ENCODE assay signal across 13 cellular contexts in genomic region chr1:150999051-150999674, GRCh38. TPM values are rescaled to one million over a fixed set of nuclear protein-coding genes. Genes with fewer than 3 reads are reported as not detected.
A peak's percentile ranks its signal among the peaks of the same experiment; 100 is the strongest.
DNase-seq lines count a peak whose midpoint lies in the region; ATAC-seq and TF ChIP-seq lines count a peak whose summit lies in the region.
"Had no signal": no experiment of that assay in that cellular context is flagged by ENCODE, and none has a peak within 500 bp of the region (broad histone marks: within the 10 kb centered on the region; RNA-seq: fewer than 3 reads in every experiment).

No MANE protein-coding gene starts in this region.

- H2AFZ ChIP-seq in HCT116 (ENCODE audit: low read depth, low read length, poor library complexity, severe bottlenecking) = peak overlapping the region; percentile 38

- H3K9me2 ChIP-seq in HCT116 (ENCODE audit: insufficient read depth) = no peaks in the 10 kb centered on the region

- intact Hi-C loops in HCT116 (cut with micrococcal nuclease) = loop anchor here (5.0 kb wide), 3 partner anchors 372 to 742 kb away; partner anchors contain the start of genes CA14 and ENSA

- no peak for TF ChIP-seq RAD21 in HCT116 (IDR thresholded peaks at IDR 0.05; ENCODE audit: low read depth)

- H3K27me3 ChIP-seq in HCT116 (ENCODE audit: insufficient read depth, low read length) = no peaks in the 10 kb centered on the region

- DNase-seq in AG10803 (ENCODE audit: low read depth) = peak; percentile 40
- no peak for DNase-seq in HCT116 (ENCODE audit: low read depth, low spot score)
- peak; percentile 70 for DNase-seq in amniotic epithelial cell (ENCODE audit: low read depth)
- peak; percentile 98 for DNase-seq in myocyte (ENCODE audit: low read depth)
- no peak for DNase-seq in HEK293T (ENCODE audit: extremely low spot score)
- no peak for DNase-seq in DMS79 treated with DMSO at 0.1 percent for 48 hours (lab: John Stamatoyannopoulos, UW)
- no peak for DNase-seq in foreskin melanocyte
- DNase-seq: left cardiac atrium, NCI-H2029 had no signal

- peaks cover 7 to 40% of the 10 kb centered on the region in 2 experiments; a peak in 3 of 4 replicates for H3K4me1 ChIP-seq in HCT116 (ENCODE audit: control insufficient read depth in 1 of 2, insufficient read depth in 2 of 2, low read length in 2 of 2)

- H3K4me2 ChIP-seq in HCT116 (ENCODE audit: low read length) = peak overlapping the region; percentile 46

- H3K79me2 ChIP-seq in HCT116 (ENCODE audit: insufficient read depth, low read length) = no peaks in the 10 kb centered on the region

- CTCF ChIA-PET in HCT116 (lab: Charles Lee) = no interaction called here
- CTCF ChIA-PET in HEK293T (lab: Yijun Ruan, JAX) = no interaction called here

- no peaks in the 10 kb centered on the region for H3K36me3 ChIP-seq in HCT116 (ENCODE audit: control insufficient read depth in 1 of 2, insufficient read depth in 2 of 2, low read length in 2 of 2)

- ATAC-seq in HCT116 = peak; percentile 39; the same call in 1 of the 2 replicates
- ATAC-seq in GM18858 (IDR thresholded peaks at IDR 0.05; ENCODE audit: unreplicated experiment) = no peak
- ATAC-seq: left cardiac atrium, Right ventricle myocardium inferior had no signal

- BruUV-seq in HCT116 (replicated peaks; lab: Mats Ljungman, UMichigan) = no TSS peak

- no peak for TF ChIP-seq POLR2A in HCT116 (IDR thresholded peaks at IDR 0.05; ENCODE audit: borderline replicate concordance, extremely low read depth, insufficient read depth, insufficient read length)

- RAD21 ChIA-PET in HCT116 (lab: Charles Lee; ENCODE audit: low non-redundant PET in 1 of 2, low total read pairs in 2 of 2, uncharacterized antibody in 2 of 2, unreplicated experiment in 2 of 2) = no interaction called here

- no peaks in the 10 kb centered on the region for H4K20me1 ChIP-seq in HCT116 (ENCODE audit: insufficient read depth)

- H3K27ac ChIP-seq in HCT116 (ENCODE audit: low read depth, low read length) = no peak overlapping the region
- H3K27ac ChIP-seq: HL-60, thoracic aorta had no signal

- no peak for TF ChIP-seq CTCF in AG10803 (conservative IDR thresholded peaks at IDR 0.05; ENCODE audit: low read length)
- TF ChIP-seq CTCF in HCT116 (IDR thresholded peaks at IDR 0.05 in 2 of 3, conservative IDR thresholded peaks at IDR 0.05 in 1 of 3; ENCODE audit: borderline replicate concordance in 1 of 3, insufficient read depth in 1 of 3, low read depth in 2 of 3, low read length in 2 of 3) = no peak

- no peaks in the 10 kb centered on the region for H3K9me3 ChIP-seq in HCT116 (ENCODE audit: control insufficient read depth in 1 of 2, insufficient read depth in 1 of 2, low read depth in 1 of 2, low read length in 2 of 2)
- H3K9me3 ChIP-seq: thoracic aorta had no signal

- H3K9ac ChIP-seq in HCT116 (ENCODE audit: low read length) = no peak overlapping the region

- no peak overlapping the region for H3K4me3 ChIP-seq in AG10803 (ENCODE audit: low read length)
- H3K4me3 ChIP-seq in HCT116 (replicated peaks in 1 of 2; ENCODE audit: low read depth in 1 of 2, low read length in 2 of 2) = 0 out of 4 replicates have a peak overlapping the region, but pooled peaks of 1 of the 2 experiments have one; percentile 7
- H3K4me3 ChIP-seq: thoracic aorta had no signal

- POLR2A ChIA-PET in HCT116 (lab: Charles Lee) (interaction anchor here (1.2 kb wide), 1 partner anchor 18 kb away, joined by 3 read pairs; no protein-coding TSS in a partner anchor), HEK293T (lab: Yijun Ruan, JAX) (interaction anchor here (0.5 to 2.7 kb wide), 3 partner anchors 8 to 370 kb away, joined by 3 to 14 read pairs (median 3); partner anchors contain the start of genes MINDY1 and PRUNE1)

TF ChIP-seq in HCT116, 20 proteins besides CTCF, POLR2A, EP300 and RAD21:
- TF ChIP-seq SP1 (IDR thresholded peaks at IDR 0.05; ENCODE audit: low read depth) = 0 out of 2 replicates have a peak, but pooled peaks have one; percentile 23
- no peak for TF ChIP-seq ZNF274 (IDR thresholded peaks at IDR 0.05; ENCODE audit: low read depth, low read length)
- no peak for TF ChIP-seq FOSL1 (IDR thresholded peaks at IDR 0.05; ENCODE audit: low read depth)

TF ChIP-seq in HEK293T, 16 proteins besides CTCF, POLR2A, EP300 and RAD21:
- TF ChIP-seq SP1 (IDR thresholded peaks at IDR 0.05) (no peak), BHLHE40 (IDR thresholded peaks at IDR 0.05; ENCODE audit: borderline replicate concordance) (no peak)
TF ChIP-seq in HEK293T: peak in this region for 0.

RNA-seq across cellular contexts. Expression of gene MINDY1, which starts 7.5 kb away (rescaled TPM):
- total RNA-seq in HCT116 (2021; ENCODE audit: unreplicated experiment) = 1.2 TPM
- polyA plus RNA-seq in HCT116 (2012) = 1.5 and 2.0 TPM in 2 replicates
- 23.6 and 39.6 TPM in 2 replicates for total RNA-seq in myocyte
- 13.9 TPM for polyA plus RNA-seq in myocyte (2012)

RNA-seq across cellular contexts. Expression of gene PRUNE1, which starts 9.1 kb away (rescaled TPM):
- total RNA-seq in HCT116 (2021; ENCODE audit: unreplicated experiment) = 20.2 TPM
- 12.5 and 16.3 TPM in 2 replicates for polyA plus RNA-seq in HCT116 (2012)
- 25.9 and 47.5 TPM in 2 replicates for total RNA-seq in myocyte
- polyA plus RNA-seq in myocyte (2012) = 28.7 TPM

RNA-seq across cellular contexts. Expression of gene ANXA9, which starts 17.1 kb away (rescaled TPM):
- total RNA-seq in HCT116 (2021; ENCODE audit: unreplicated experiment) (2.7 TPM), myocyte (not detected in 2 replicates)
- polyA plus RNA-seq in HCT116 (2012) = 3.1 and 3.5 TPM in 2 replicates
- 1.1 TPM for polyA plus RNA-seq in myocyte (2012)
- total RNA-seq: Right ventricle myocardium inferior, thoracic aorta had no signal

RNA-seq across cellular contexts. Expression of gene CERS2, which starts 24.5 kb away (rescaled TPM):
- total RNA-seq in HCT116 (2021; ENCODE audit: unreplicated experiment) = 218 TPM
- polyA plus RNA-seq in HCT116 (2012) = 162 and 205 TPM in 2 replicates
- 55.2 and 58.3 TPM in 2 replicates for total RNA-seq in myocyte
- 133 TPM for polyA plus RNA-seq in myocyte (2012)

RNA-seq across cellular contexts. Expression of gene BNIPL, which starts 37.2 kb away (rescaled TPM):
- total RNA-seq in HCT116 (2021; ENCODE audit: unreplicated experiment) (0.86 TPM), myocyte (1.4 and 1.8 TPM in 2 replicates)
- polyA plus RNA-seq in HCT116 (2012) = 0.82 and 0.85 TPM in 2 replicates
- polyA plus RNA-seq in myocyte (2012) = 0.49 TPM

Comparison
In these comparisons a context has a peak if more than half of its experiments do, and no peak if none do; other contexts are left out.
1. DNase-seq: peak in AG10803 (single experiment), amniotic epithelial cell (single experiment) and myocyte (single experiment); none in HCT116 (single experiment), HEK293T (single experiment), DMS79 treated with DMSO at 0.1 percent for 48 hours (single experiment) and foreskin melanocyte (single experiment).
2. RNA of gene MINDY1, which starts 7.5 kb away (total RNA-seq): 23.6 to 39.6 TPM in myocyte; 1.2 TPM in HCT116 (single experiment); every median in the first group is over 10 times any median in the second.